ENCODE assay signal across 13 cellular contexts in the genomic region with DNA sequence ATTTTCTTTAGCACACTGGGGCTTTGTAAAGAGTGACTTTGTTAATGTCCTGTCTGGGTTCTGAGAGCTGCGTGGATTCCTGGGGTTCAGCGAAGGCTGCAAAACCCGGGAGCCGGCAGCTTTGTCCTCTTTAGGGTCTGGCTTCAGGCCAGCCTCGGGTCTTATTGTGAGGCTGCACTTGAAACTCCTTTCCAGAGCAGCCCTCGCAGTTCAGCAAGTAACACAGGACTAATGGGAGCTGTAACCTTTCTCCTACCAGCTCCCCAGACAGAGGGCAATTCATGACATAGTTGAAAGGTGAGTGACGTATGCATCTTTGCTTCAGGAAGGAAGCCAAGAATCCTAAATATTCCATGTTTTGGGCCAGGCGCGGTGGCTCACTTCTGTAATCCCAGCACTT. TPM values are rescaled to one million over a fixed set of nuclear protein-coding genes. Genes with fewer than 3 reads are reported as not detected.
DNase-seq lines count a peak whose midpoint lies in the region; ATAC-seq and TF ChIP-seq lines count a peak whose summit lies in the region.
"Had no signal": no experiment of that assay in that cellular context is flagged by ENCODE, and none has a peak within 500 bp of the region (broad histone marks: within the 10 kb centered on the region; RNA-seq: fewer than 3 reads in every experiment).

No MANE protein-coding gene starts in this region.

- no peak for TF ChIP-seq POLR2A in vagina (IDR thresholded peaks at IDR 0.05)

- no peak overlapping the region for H3K4me3 ChIP-seq in vagina
- H3K4me3 ChIP-seq: BLaER1, SJSA1 had no signal

- DNase-seq in DMS79 treated with DMSO at 0.1 percent for 48 hours (lab: John Stamatoyannopoulos, UW), result peak; percentile 54
- DNase-seq in NCI-H69 (lab: John Stamatoyannopoulos, UW), result peak; percentile 56
- DNase-seq in islet precursor cell, result peak; percentile 87
- peak; percentile 13 for DNase-seq in renal cortical epithelial cell (ENCODE audit: low read depth)
- DNase-seq in vagina (ENCODE audit: extremely low spot score in 2 of 2), result no peak
- DNase-seq in iPS-NIHi7 (ENCODE audit: extremely low spot score), result no peak
- no peak for DNase-seq in posterior vena cava (ENCODE audit: low spot score)
- DNase-seq: activated CD8-positive, alpha-beta memory T cell treated with anti-CD3 and anti-CD28 coated beads, Interleukin-2, amount 50 U/mL, for 48 hours; activated naive CD8-positive, alpha-beta T cell treated with anti-CD3 and anti-CD28 coated beads, Interleukin-2, amount 10 ng/mL, durations not matched to agents 7 days and 5 days; NCI-H226 had no signal

- H3K27ac ChIP-seq in vagina, result no peak overlapping the region
- H3K27ac ChIP-seq: BLaER1, SJSA1 had no signal

- no peak for ATAC-seq in GM21825 (IDR thresholded peaks at IDR 0.05; ENCODE audit: unreplicated experiment)

- H3K36me3 ChIP-seq in vagina, result no peaks in the 10 kb centered on the region
- H3K36me3 ChIP-seq: BLaER1 had no signal

- intact Hi-C loops in vagina (cut with DNase I), result no loop called here
- intact Hi-C loops in posterior vena cava (cut with DNase I), result no loop called here

- H3K9me3 ChIP-seq in vagina, result no peaks in the 10 kb centered on the region
- H3K9me3 ChIP-seq: SJSA1 had no signal

- no peak for TF ChIP-seq CTCF in vagina (IDR thresholded peaks at IDR 0.05)

- H3K27me3 ChIP-seq in vagina, result no peaks in the 10 kb centered on the region
- H3K27me3 ChIP-seq: SJSA1 had no signal

- H3K4me1 ChIP-seq in vagina, result peaks cover 30% of the 10 kb centered on the region
- H3K4me1 ChIP-seq: SJSA1 had no signal

RNA-seq across cellular contexts. Expression of gene MTARC1, which starts 1.4 kb away (rescaled TPM):
- 4.0 and 5.0 TPM in 2 replicates for total RNA-seq in renal cortical epithelial cell
- 9.6 TPM for total RNA-seq in vagina
- total RNA-seq in posterior vena cava, result 1 to 10 TPM; 6.7 to 9.2 TPM
- total RNA-seq: activated naive CD8-positive, alpha-beta T cell treated with anti-CD3 and anti-CD28 coated beads, Interleukin-2, amount 10 ng/mL, durations not matched to agents 7 days and 5 days; SJSA1 had no signal

RNA-seq across cellular contexts. Expression of gene MTARC2, which starts 40.0 kb away (rescaled TPM):
- total RNA-seq in renal cortical epithelial cell (10.8 and 14.1 TPM in 2 replicates), vagina (14.7 TPM), posterior vena cava (10 to 100 TPM; 11.8 to 15.2 TPM)
- total RNA-seq: activated naive CD8-positive, alpha-beta T cell treated with anti-CD3 and anti-CD28 coated beads, Interleukin-2, amount 10 ng/mL, durations not matched to agents 7 days and 5 days had no signal

Comparison
In these comparisons a context has a peak if more than half of its experiments do, and no peak if none do; other contexts are left out.
1. DNase-seq: peak in DMS79 treated with DMSO at 0.1 percent for 48 hours (single experiment), NCI-H69 (single experiment), islet precursor cell (single experiment) and renal cortical epithelial cell (single experiment); none in vagina (0 of 2), iPS-NIHi7 (single experiment) and posterior vena cava (single experiment).